8 cellular contexts compared by ENCODE assay signal in the genomic region with DNA sequence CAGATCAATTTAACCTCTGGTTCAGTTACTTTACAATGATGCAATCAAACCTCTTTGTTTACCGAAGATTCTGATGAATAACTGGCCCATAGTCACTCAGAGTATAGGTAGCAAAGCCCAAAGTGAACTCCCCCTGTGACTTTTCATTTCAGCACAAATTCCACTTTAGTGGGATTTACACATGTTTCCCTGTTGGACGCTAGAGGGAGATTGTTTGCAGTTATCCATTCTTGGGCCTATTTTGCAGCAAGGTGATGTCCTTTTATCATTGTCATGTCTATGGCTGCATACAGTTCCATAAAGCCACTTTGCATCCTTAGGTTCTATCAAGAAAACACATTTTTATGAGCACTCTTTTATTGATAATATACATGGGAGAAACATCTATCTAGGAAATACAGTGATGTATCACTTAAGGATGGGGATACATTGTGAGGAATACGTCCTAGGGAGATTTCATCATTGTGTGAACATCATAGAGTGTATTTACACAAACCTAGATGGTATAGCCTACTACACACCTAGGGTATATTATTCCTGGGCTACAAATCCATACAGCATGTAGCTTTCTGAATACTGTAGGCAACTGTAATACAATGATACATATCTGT. TPM values are rescaled to one million over a fixed set of nuclear protein-coding genes. Genes with fewer than 3 reads are reported as not detected.
DNase-seq lines count a peak whose midpoint lies in the region; ATAC-seq, FAIRE-seq and TF ChIP-seq lines count a peak whose summit lies in the region.

No MANE protein-coding gene starts in this region.

- no peaks in the 10 kb centered on the region; the same call in 2 of the 3 replicates for H3K9me3 ChIP-seq in A549
- no peaks in the 10 kb centered on the region; the same call in 1 of the 2 replicates for H3K9me3 ChIP-seq in Panc1 (ENCODE audit: control insufficient read depth, insufficient read depth, low read depth, low read length)

- H3K36me3 ChIP-seq in Panc1 (ENCODE audit: control insufficient read depth, insufficient read depth, low read length), result no peaks in the 10 kb centered on the region; the same call in 1 of the 2 replicates

- H3K4me1 ChIP-seq in A549 (no peaks in the 10 kb centered on the region), Panc1 (ENCODE audit: control insufficient read depth, insufficient read depth, low read length) (no peaks in the 10 kb centered on the region)

- peaks cover 0 to 2% of the 10 kb centered on the region in 2 donors for H3K9me3 Mint-ChIP-seq in effector memory CD8-positive, alpha-beta T cell
- peaks cover 1% of the 10 kb centered on the region for H3K9me3 Mint-ChIP-seq in activated CD8-positive, alpha-beta T cell treated with anti-CD3 and anti-CD28 coated beads for 36 hours

- TF ChIP-seq RAD21 in A549 (conservative IDR thresholded peaks at IDR 0.05 in 1 of 2, IDR thresholded peaks at IDR 0.05 in 1 of 2), result 0 out of 5 replicates have a peak, but pooled peaks of 1 of the 2 experiments have one; percentile 23

- TF ChIP-seq EP300 in A549 (IDR thresholded peaks at IDR 0.05), result no peak

- TF ChIP-seq CTCF in A549 (IDR thresholded peaks at IDR 0.05) (0 out of 3 replicates have a peak, but pooled peaks have one; percentile 18), Panc1 (IDR thresholded peaks at IDR 0.05) (peak; percentile 50; the same call in 1 of the 2 replicates), fibroblast of pulmonary artery (IDR thresholded peaks at IDR 0.05; ENCODE audit: low read length, missing control alignments) (peak; percentile 82)
- TF ChIP-seq CTCF in activated CD8-positive, alpha-beta T cell treated with anti-CD3 and anti-CD28 coated beads for 36 hours (IDR thresholded peaks at IDR 0.05), result no peak

- CTCF ChIA-PET in A549 (lab: Yijun Ruan, JAX) (no interaction called here), Panc1 (lab: Charles Lee) (no interaction called here)
- CTCF ChIA-PET in activated CD8-positive, alpha-beta T cell treated with anti-CD3 and anti-CD28 coated beads for 36 hours (lab: Charles Lee), result interaction anchor here (1.1 to 2.1 kb wide), 2 partner anchors 132 to 687 kb away, joined by 3 to 6 read pairs; no protein-coding TSS in a partner anchor

- POLR2A ChIA-PET in A549 (lab: Yijun Ruan, JAX) (no interaction called here), Panc1 (lab: Charles Lee) (no interaction called here)
- POLR2A ChIA-PET in activated CD8-positive, alpha-beta T cell treated with anti-CD3 and anti-CD28 coated beads for 36 hours (lab: Charles Lee), result no interaction called here

- H3K4me3 Mint-ChIP-seq in effector memory CD8-positive, alpha-beta T cell, result no peak overlapping the region
- no peak overlapping the region for H3K4me3 Mint-ChIP-seq in activated CD8-positive, alpha-beta T cell treated with anti-CD3 and anti-CD28 coated beads for 36 hours

- no peaks in the 10 kb centered on the region for H3K4me1 Mint-ChIP-seq in effector memory CD8-positive, alpha-beta T cell (ENCODE audit: low read depth in 2 of 2)
- H3K4me1 Mint-ChIP-seq in activated CD8-positive, alpha-beta T cell treated with anti-CD3 and anti-CD28 coated beads for 36 hours (ENCODE audit: low read depth), result no peaks in the 10 kb centered on the region

- DNase-seq in A549 (ENCODE audit: low read depth in 1 of 2, low spot score in 1 of 2) (peak in 1 of 2 experiments; percentile 9), Panc1 (ENCODE audit: low read depth, low spot score) (no peak), fibroblast of pulmonary artery (ENCODE audit: low read depth) (no peak), 8988T (no peak)
- DNase-seq in effector memory CD8-positive, alpha-beta T cell, result no peak
- no peak for DNase-seq in activated CD8-positive, alpha-beta T cell treated with anti-CD3 and anti-CD28 coated beads for 36 hours
- no peak for DNase-seq in stimulated activated CD4-positive, alpha-beta T cell treated with anti-CD3 and anti-CD28 coated beads, Interleukin-12 subunit alpha, Interleukin-12 subunit beta, amount 100 ng/mL, for 4 hours

- BruUV-seq in Panc1 (replicated peaks; lab: Mats Ljungman, UMichigan), result no TSS peak

- H3K4me3 ChIP-seq in A549 (no peak overlapping the region), Panc1 (ENCODE audit: low read depth in 2 of 2, low read length in 2 of 2) (no peak overlapping the region), fibroblast of pulmonary artery (replicated peaks; ENCODE audit: low read depth, low read length) (no peak overlapping the region)

- TF ChIP-seq POLR2A in A549 (IDR thresholded peaks at IDR 0.05; ENCODE audit: low read length), result no peak

- intact Hi-C loops in Panc1 (cut with micrococcal nuclease; ENCODE audit: unreplicated experiment), result no loop called here
- intact Hi-C loops in activated CD8-positive, alpha-beta T cell treated with anti-CD3 and anti-CD28 coated beads for 36 hours (cut with micrococcal nuclease), result no loop called here

- no peaks in the 10 kb centered on the region for H3K36me3 Mint-ChIP-seq in effector memory CD8-positive, alpha-beta T cell (ENCODE audit: insufficient read depth)
- H3K36me3 Mint-ChIP-seq in activated CD8-positive, alpha-beta T cell treated with anti-CD3 and anti-CD28 coated beads for 36 hours (ENCODE audit: low read depth), result no peaks in the 10 kb centered on the region

- FAIRE-seq in A549 (lab: Jason Lieb, UNC), result no peak

- H3K27ac Mint-ChIP-seq in effector memory CD8-positive, alpha-beta T cell, result no peak overlapping the region
- H3K27ac Mint-ChIP-seq in activated CD8-positive, alpha-beta T cell treated with anti-CD3 and anti-CD28 coated beads for 36 hours, result no peak overlapping the region

- 10% methylated on average over 3 of the region's 3 CpGs for WGBS in A549 (ENCODE audit: missing lambda C conversion rate)

- H3K27ac ChIP-seq in A549, result no peak overlapping the region
- H3K27ac ChIP-seq in Panc1 (ENCODE audit: low read length), result no peak overlapping the region

- no peaks in the 10 kb centered on the region for H3K27me3 Mint-ChIP-seq in effector memory CD8-positive, alpha-beta T cell
- no peaks in the 10 kb centered on the region for H3K27me3 Mint-ChIP-seq in activated CD8-positive, alpha-beta T cell treated with anti-CD3 and anti-CD28 coated beads for 36 hours

- in situ Hi-C loops in Panc1 (cut with HindIII; ENCODE audit: low pct_unique_long_range_greater_than_20kb, low sequenced_read_pairs), result no loop called here

- H3K4me2 ChIP-seq in A549, result no peak overlapping the region

- no peaks in the 10 kb centered on the region for H3K27me3 ChIP-seq in Panc1 (ENCODE audit: control insufficient read depth, insufficient read depth, low read length)

- ATAC-seq in A549 (peak in 1 of 2 experiments; percentile 40; a peak in 1 of 6 replicates), GM18870 (IDR thresholded peaks at IDR 0.05; ENCODE audit: unreplicated experiment) (peak; percentile 78), Panc1 (no peak)
- no peak for ATAC-seq in effector memory CD8-positive, alpha-beta T cell (replicated peaks)
- no peak for ATAC-seq in activated CD8-positive, alpha-beta T cell treated with anti-CD3 and anti-CD28 coated beads for 36 hours

TF ChIP-seq in A549, 52 proteins besides CTCF, POLR2A, EP300 and RAD21 (continues in another document):
- no peak for TF ChIP-seq MAZ (IDR thresholded peaks at IDR 0.05; ENCODE audit: borderline replicate concordance, low read depth, low read length)
- TF ChIP-seq ESRRA (IDR thresholded peaks at IDR 0.05; ENCODE audit: borderline replicate concordance, low read length), result no peak
- TF ChIP-seq RFX5 (IDR thresholded peaks at IDR 0.05), result no peak
- no peak for TF ChIP-seq SREBF2 (IDR thresholded peaks at IDR 0.05)
- TF ChIP-seq HES2 (IDR thresholded peaks at IDR 0.05), result no peak
- no peak for TF ChIP-seq MAFK (IDR thresholded peaks at IDR 0.05; ENCODE audit: partially characterized antibody)
- no peak for TF ChIP-seq ZFP36 (IDR thresholded peaks at IDR 0.05; ENCODE audit: borderline replicate concordance, partially characterized antibody)
- TF ChIP-seq MYC (IDR thresholded peaks at IDR 0.05; ENCODE audit: borderline replicate concordance, low read length), result no peak
- TF ChIP-seq HDAC2 (IDR thresholded peaks at IDR 0.05), result no peak
- no peak for TF ChIP-seq REST (IDR thresholded peaks at IDR 0.05)

RNA-seq across cellular contexts. Expression of gene DKK2, which starts 14.5 kb away (rescaled TPM):
- polyA plus RNA-seq in A549 (2011; rRNA removed) (not detected in 2 replicates), A549 (2017; fragmentation: RNase III; extraction: RNeasy Plus Mini Kit Qiagen cat#74134 plus additional on column Dnase treatment) (not detected in 3 replicates)
- not detected in 2 replicates for polyA plus RNA-seq in A549 (2012; cell fraction: cytosol; rRNA removed)
- not detected in 2 replicates for polyA plus RNA-seq in A549 (2012; cell fraction: nucleus; rRNA removed)
- polyA minus RNA-seq in A549 (2011; rRNA and poly(A)+ RNA removed), result not detected in 2 replicates
- total RNA-seq in Panc1 (2021; ENCODE audit: unreplicated experiment), result not detected
- not detected for polyA plus RNA-seq in Panc1 (2012; ENCODE audit: insufficient read length)
- total RNA-seq in activated CD8-positive, alpha-beta T cell treated with anti-CD3 and anti-CD28 coated beads for 36 hours, result not detected
